In the genomic region with DNA sequence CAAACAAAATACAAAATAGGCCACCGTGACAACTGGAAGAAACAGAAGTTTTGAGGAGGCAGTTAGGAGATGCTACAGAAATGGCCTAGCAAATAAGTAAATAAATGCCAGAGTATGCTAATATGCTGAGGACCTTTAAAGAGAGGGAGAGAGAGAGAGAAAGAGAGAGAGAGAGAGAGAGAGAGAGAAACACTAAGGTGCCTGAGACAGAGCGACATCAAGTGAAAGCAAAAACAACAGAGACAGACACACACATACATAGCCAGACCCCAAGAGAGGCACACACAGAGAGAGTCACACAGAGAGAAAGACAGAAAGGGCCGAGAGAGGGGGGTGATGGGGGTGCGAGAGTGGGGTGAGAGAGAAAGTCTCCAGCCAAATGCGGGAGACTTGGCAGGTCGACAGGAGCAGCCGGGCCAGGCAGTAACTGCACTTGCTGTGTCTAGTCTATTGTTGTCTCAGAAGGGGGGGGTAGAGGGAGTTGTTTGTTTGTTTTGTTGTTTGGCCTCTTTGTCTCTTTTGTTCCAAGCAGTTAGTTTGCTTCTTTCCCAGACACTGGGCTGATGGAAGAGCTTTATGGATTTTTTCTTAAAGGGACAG, we compare ENCODE assay signal across 10 cellular contexts. TPM values are rescaled to one million over a fixed set of nuclear protein-coding genes. Genes with fewer than 3 reads are reported as not detected.
A peak's percentile ranks its signal among the peaks of the same experiment; 100 is the strongest.
DNase-seq lines count a peak whose midpoint lies in the region; ATAC-seq and TF ChIP-seq lines count a peak whose summit lies in the region.
"Had no signal": no experiment of that assay in that cellular context is flagged by ENCODE, and none has a peak within 500 bp of the region (broad histone marks: within the 10 kb centered on the region; RNA-seq: fewer than 3 reads in every experiment).

No MANE protein-coding gene starts in this region.

- no peak overlapping the region for H2AK5ac ChIP-seq in trophoblast cell (ENCODE audit: low read length)

- peak overlapping the region; percentile 5 to 21 for H3K4me3 ChIP-seq in esophagus (ENCODE audit: low read depth in 1 of 2, low read length in 2 of 2)
- H3K4me3 ChIP-seq in upper lobe of right lung, result peak overlapping the region; percentile 21
- no peak overlapping the region for H3K4me3 ChIP-seq in trophoblast cell (ENCODE audit: low read depth, low read length)

- no peak overlapping the region for H3K4ac ChIP-seq in trophoblast cell (ENCODE audit: low read depth, low read length)

- no peak overlapping the region for H3K4me2 ChIP-seq in trophoblast cell (ENCODE audit: low read length)

- no peak overlapping the region for H3K23ac ChIP-seq in trophoblast cell (ENCODE audit: low read length)

- H4K12ac ChIP-seq in trophoblast cell (ENCODE audit: low read depth, low read length), result no peak overlapping the region

- DNase-seq in NCI-H510A treated with DMSO at 0.1 percent for 48 hours (lab: John Stamatoyannopoulos, UW) (peak; percentile 21), NCI-H510A (lab: John Stamatoyannopoulos, UW) (no peak), lung microvascular endothelial cell (ENCODE audit: low read depth in 2 of 2) (peak; percentile 18 to 57), upper lobe of right lung (no peak), left colon (no peak), trophoblast cell (no peak)
- DNase-seq: T-helper 9 cell had no signal

- ATAC-seq in upper lobe of right lung, result no peak
- no peak for ATAC-seq in left colon
- no peak for ATAC-seq in GM19397 (IDR thresholded peaks at IDR 0.05; ENCODE audit: unreplicated experiment)
- ATAC-seq: activated T-helper 17 cell treated with anti-CD3 and anti-CD28 coated beads, Interleukin-2, amount 50 U/mL, for 72 hours had no signal

- no peak overlapping the region for H4K91ac ChIP-seq in trophoblast cell (ENCODE audit: low read depth, low read length)

- intact Hi-C loops in upper lobe of right lung (cut with DNase I) (no loop called here), left colon (cut with DNase I, micrococcal nuclease) (loop anchor here in 1 of 2 donors (10.0 kb wide), 1 partner anchor 319 kb away; no protein-coding TSS in a partner anchor)

- no peak overlapping the region for H2BK12ac ChIP-seq in trophoblast cell (ENCODE audit: low read length)

- no peak overlapping the region for H4K8ac ChIP-seq in trophoblast cell (ENCODE audit: low read depth, low read length)

- H3K27me3 ChIP-seq in esophagus (ENCODE audit: control insufficient read depth in 1 of 2, insufficient read depth in 2 of 2, low read length in 2 of 2), result peaks cover 0 to 2% of the 10 kb centered on the region in 2 donors
- peaks cover 40% of the 10 kb centered on the region for H3K27me3 ChIP-seq in upper lobe of right lung
- H3K27me3 ChIP-seq in trophoblast cell (ENCODE audit: insufficient read depth, low read length), result peaks cover 56% of the 10 kb centered on the region

- H2BK5ac ChIP-seq in trophoblast cell (ENCODE audit: low read depth, low read length, poor library complexity), result no peak overlapping the region

- no peak overlapping the region for H3K9ac ChIP-seq in trophoblast cell (ENCODE audit: low read length)

- H3K14ac ChIP-seq in trophoblast cell (ENCODE audit: low read length), result no peak overlapping the region

- no peaks in the 10 kb centered on the region for H3K4me1 ChIP-seq in esophagus (ENCODE audit: control insufficient read depth in 2 of 2, insufficient read depth in 2 of 2, low read length in 1 of 2)
- H3K4me1 ChIP-seq in upper lobe of right lung, result peaks cover 21% of the 10 kb centered on the region
- peaks cover 16 to 25% of the 10 kb centered on the region in 2 experiments for H3K4me1 ChIP-seq in trophoblast cell (ENCODE audit: control insufficient read depth in 1 of 2, insufficient read depth in 2 of 2, low read length in 2 of 2)

- H2AFZ ChIP-seq in trophoblast cell (ENCODE audit: insufficient read depth, low read length, poor library complexity), result no peak overlapping the region

- H3K79me2 ChIP-seq in trophoblast cell (ENCODE audit: control insufficient read depth, insufficient read depth, low read length, poor library complexity), result no peaks in the 10 kb centered on the region

- H3K36me3 ChIP-seq in esophagus (ENCODE audit: control insufficient read depth in 2 of 2, insufficient read depth in 2 of 2, low read length in 1 of 2) (no peaks in the 10 kb centered on the region), upper lobe of right lung (no peaks in the 10 kb centered on the region), trophoblast cell (ENCODE audit: control insufficient read depth in 1 of 2, insufficient read depth in 2 of 2, low read length in 2 of 2) (no peaks in the 10 kb centered on the region)

- no peaks in the 10 kb centered on the region for H3K79me1 ChIP-seq in trophoblast cell (ENCODE audit: low read length)

- H3K27ac ChIP-seq in esophagus (ENCODE audit: low read depth in 2 of 2, low read length in 1 of 2), result peak overlapping the region; percentile 57 to 65
- H3K27ac ChIP-seq in upper lobe of right lung, result peak overlapping the region; percentile 58
- no peak overlapping the region for H3K27ac ChIP-seq in trophoblast cell (ENCODE audit: low read depth, low read length)

- no peak overlapping the region for H3K18ac ChIP-seq in trophoblast cell (ENCODE audit: low read length)

- 26 to 31% methylated on average over 7 of the region's 7 CpGs for WGBS in esophagus, 2 donors
- WGBS in trophoblast cell (ENCODE audit: extremely low coverage, insufficient coverage, insufficient read length), result no CpG with 5 or more reads among the region's 7 CpGs

- no peak overlapping the region for H2BK120ac ChIP-seq in trophoblast cell (ENCODE audit: insufficient read depth, low read length, poor library complexity)

- TF ChIP-seq CTCF in upper lobe of right lung (IDR thresholded peaks at IDR 0.05), result no peak

- no peaks in the 10 kb centered on the region for H3K9me3 ChIP-seq in esophagus (ENCODE audit: control insufficient read depth in 2 of 2, insufficient read depth in 1 of 2, low read depth in 1 of 2, low read length in 1 of 2)
- H3K9me3 ChIP-seq in upper lobe of right lung, result no peaks in the 10 kb centered on the region
- H3K9me3 ChIP-seq in trophoblast cell (ENCODE audit: insufficient read depth, low read depth, low read length), result no peaks in the 10 kb centered on the region

RNA-seq across cellular contexts. Expression of gene NFIB, which starts 30.1 kb away (rescaled TPM):
- 1 to 10 TPM; 4.0 to 6.6 TPM for polyA plus RNA-seq in esophagus
- total RNA-seq in lung microvascular endothelial cell (111 and 164 TPM in 2 replicates), upper lobe of right lung (99.4 TPM), left colon (10 to 100 TPM; 45.2 to 74.7 TPM)
- 0.96 and 1.2 TPM in 2 replicates for polyA plus RNA-seq in trophoblast cell (2013)

Comparison
In these comparisons a context has a peak if more than half of its experiments do, and no peak if none do; other contexts are left out.
1. DNase-seq: peak in NCI-H510A treated with DMSO at 0.1 percent for 48 hours (single experiment) and lung microvascular endothelial cell (2 of 2); none in NCI-H510A (single experiment), upper lobe of right lung (single experiment), left colon (0 of 2) and trophoblast cell (0 of 2).